12 cellular contexts compared by ENCODE assay signal in the genomic region with DNA sequence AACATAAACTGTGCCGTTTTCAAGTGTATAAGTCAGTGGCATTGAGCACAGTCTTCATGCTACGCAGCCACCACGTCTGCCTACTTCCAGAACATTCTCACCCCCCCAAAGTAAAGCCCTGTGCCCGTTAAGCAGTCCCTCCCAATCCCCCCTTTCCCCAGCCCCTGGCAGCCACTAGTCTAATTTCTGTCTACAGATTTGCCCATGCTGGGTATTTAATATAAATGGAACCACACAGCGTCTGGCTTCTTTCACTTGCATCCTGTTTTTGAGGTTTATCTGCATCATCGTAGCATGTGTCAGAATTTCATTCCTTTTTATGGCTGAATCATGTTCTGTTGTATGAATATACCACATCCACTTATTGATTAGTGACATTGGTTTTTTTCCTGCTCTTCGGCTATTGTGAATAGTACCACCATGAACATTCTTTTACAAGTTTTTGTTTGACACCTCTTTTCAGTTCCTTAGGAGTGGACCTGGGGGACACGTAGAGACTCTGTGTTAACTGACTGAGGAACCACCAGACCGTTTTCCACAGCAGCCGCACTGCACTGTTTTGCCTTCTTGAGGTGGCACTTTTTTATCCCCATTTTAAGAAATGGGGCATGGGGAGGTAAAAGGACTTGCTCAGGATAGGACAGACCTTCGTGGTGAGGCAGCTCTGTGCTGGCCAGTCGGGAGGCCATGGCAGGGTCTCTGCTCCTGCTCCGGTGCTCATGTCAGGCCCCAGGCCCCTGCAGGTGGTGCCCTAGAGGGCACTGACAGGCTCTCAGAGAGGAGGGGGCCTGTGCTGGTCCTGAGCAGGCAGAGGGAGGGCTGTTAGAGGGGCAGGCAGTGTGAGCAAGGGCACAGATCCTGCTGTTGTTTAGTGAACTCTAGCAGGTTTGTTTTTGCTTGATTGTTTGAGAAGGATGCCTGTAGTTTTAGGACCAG.
DNase-seq lines count a peak whose midpoint lies in the region; ATAC-seq and TF ChIP-seq lines count a peak whose summit lies in the region.
"Had no signal": no experiment of that assay in that cellular context is flagged by ENCODE, and none has a peak within 500 bp of the region (broad histone marks: within the 10 kb centered on the region; RNA-seq: fewer than 3 reads in every experiment).

No MANE protein-coding gene starts in this region.

- peaks cover 19% of the 10 kb centered on the region for H3K4me1 Mint-ChIP-seq in activated T-helper 17 cell treated with anti-CD3 and anti-CD28 coated beads, Interleukin-2, amount 50 U/mL, for 72 hours

- peak overlapping the region; percentile 69 for H3K4me3 Mint-ChIP-seq in activated T-helper 17 cell treated with anti-CD3 and anti-CD28 coated beads, Interleukin-2, amount 50 U/mL, for 72 hours
- H3K4me3 Mint-ChIP-seq: nephron progenitor cell had no signal

- H3K4me3 ChIP-seq in AG10803 (ENCODE audit: low read length) = no peak overlapping the region
- H3K4me3 ChIP-seq: BLaER1 treated with 17β-estradiol and CSF1 and Interleukin-3, amounts not matched to agents 10 nM and 100 nM; left lung had no signal

- peak; percentile 40 for DNase-seq in AG10803 (ENCODE audit: low read depth)
- DNase-seq in fibroblast of peridontal ligament (ENCODE audit: extremely low read depth) = peak; percentile 29
- DNase-seq in AML-193 (lab: John Stamatoyannopoulos, UW) = no peak
- DNase-seq in HT-29 (ENCODE audit: low spot score) = no peak
- DNase-seq: GF-D8, left lung, nephron progenitor cell had no signal

- ATAC-seq in activated T-helper 17 cell treated with anti-CD3 and anti-CD28 coated beads, Interleukin-2, amount 50 U/mL, for 72 hours (replicated peaks) = peak; percentile 78
- ATAC-seq in HG02852 (IDR thresholded peaks at IDR 0.05; ENCODE audit: unreplicated experiment) (no peak), HG03571 (IDR thresholded peaks at IDR 0.05; ENCODE audit: unreplicated experiment) (no peak)
- ATAC-seq: left lung had no signal

- peak overlapping the region; percentile 95 for H3K27ac Mint-ChIP-seq in activated T-helper 17 cell treated with anti-CD3 and anti-CD28 coated beads, Interleukin-2, amount 50 U/mL, for 72 hours
- H3K27ac Mint-ChIP-seq: nephron progenitor cell had no signal

- H3K27ac ChIP-seq in KOPT-K1 (ENCODE audit: low read depth, low read length, poor library complexity, severe bottlenecking) = peak overlapping the region; percentile 60
- H3K27ac ChIP-seq: left lung had no signal

- H3K9me3 Mint-ChIP-seq in activated T-helper 17 cell treated with anti-CD3 and anti-CD28 coated beads, Interleukin-2, amount 50 U/mL, for 72 hours = no peaks in the 10 kb centered on the region
- H3K9me3 Mint-ChIP-seq: nephron progenitor cell had no signal

- no peaks in the 10 kb centered on the region for H3K36me3 Mint-ChIP-seq in activated T-helper 17 cell treated with anti-CD3 and anti-CD28 coated beads, Interleukin-2, amount 50 U/mL, for 72 hours (ENCODE audit: low read depth)

- TF ChIP-seq CTCF in AG10803 (conservative IDR thresholded peaks at IDR 0.05; ENCODE audit: low read length) = no peak

- H3K36me3 ChIP-seq in KOPT-K1 (ENCODE audit: insufficient read depth, low read length) = no peaks in the 10 kb centered on the region
- H3K36me3 ChIP-seq: left lung had no signal

- H3K9me3 ChIP-seq in KOPT-K1 (ENCODE audit: insufficient read depth, low read length, poor library complexity, severe bottlenecking) = no peaks in the 10 kb centered on the region
- H3K9me3 ChIP-seq: left lung had no signal

- no peaks in the 10 kb centered on the region for H3K27me3 Mint-ChIP-seq in activated T-helper 17 cell treated with anti-CD3 and anti-CD28 coated beads, Interleukin-2, amount 50 U/mL, for 72 hours

Comparison
In these comparisons a context has a peak if more than half of its experiments do, and no peak if none do; other contexts are left out.
1. DNase-seq: peak in AG10803 (single experiment) and fibroblast of peridontal ligament (single experiment); none in AML-193 (0 of 2) and HT-29 (single experiment).